ENCODE assay signal across 21 cellular contexts in genomic region chr9:98345011-98345410, GRCh38.
"Had no signal": no experiment of that assay in that cellular context is flagged by ENCODE, and none has a peak within 500 bp of the region (broad histone marks: within the 10 kb centered on the region; RNA-seq: fewer than 3 reads in every experiment).

No MANE protein-coding gene starts in this region.

- H3K27ac ChIP-seq: foreskin keratinocyte, neutrophil, ovary, right lobe of liver, upper lobe of left lung, vagina had no signal

- H3K36me3 ChIP-seq: neutrophil, ovary, right lobe of liver, upper lobe of left lung, vagina had no signal

- H3K27me3 ChIP-seq: ovary, right lobe of liver, upper lobe of left lung, vagina had no signal

- H3K4me3 ChIP-seq: ovary, right lobe of liver, upper lobe of left lung, vagina had no signal

- DNase-seq: activated CD4-positive, alpha-beta T cell treated with anti-CD3 and anti-CD28 coated beads for 36 hours; activated CD4-positive, CD25-positive, alpha-beta regulatory T cell; activated CD8-positive, alpha-beta memory T cell treated with anti-CD3 and anti-CD28 coated beads, Interleukin-2, amount 10 ng/mL, durations not matched to agents 7 days and 5 days; activated CD8-positive, alpha-beta T cell treated with anti-CD3 and anti-CD28 coated beads, Interleukin-2, amount 10 ng/mL, durations not matched to agents 7 days and 5 days; activated naive CD8-positive, alpha-beta T cell treated with anti-CD3 and anti-CD28 coated beads, Interleukin-2, amount 50 U/mL, for 24 hours; activated T-cell treated with anti-CD3 and anti-CD28 coated beads, Interleukin-2, amount 50 U/mL, for 48 hours; amygdala; foreskin keratinocyte; left cardiac atrium; left ventricle myocardium superior; naive B cell; nephron progenitor cell; ovary; right lobe of liver; stimulated activated CD4-positive, alpha-beta T cell treated with anti-CD3 and anti-CD28 coated beads, Interleukin-4, amount 100 ng/mL, for 1 hour; stimulated activated naive CD8-positive, alpha-beta T cell treated with anti-CD3 and anti-CD28 coated beads, Interleukin-15, Interleukin-2, amounts not matched to agents 100 U/mL and 50 U/mL, for 24 hours; T-helper 2 cell; upper lobe of left lung had no signal

- H3K4me1 ChIP-seq: foreskin keratinocyte, right lobe of liver, vagina had no signal

- H3K9me3 ChIP-seq: neutrophil, ovary, right lobe of liver, upper lobe of left lung, vagina had no signal

- ATAC-seq: activated CD4-positive, alpha-beta T cell treated with anti-CD3 and anti-CD28 coated beads for 36 hours; activated CD8-positive, alpha-beta memory T cell treated with anti-CD3 and anti-CD28 coated beads, Interleukin-2, amount 10 ng/mL, durations not matched to agents 7 days and 5 days; activated CD8-positive, alpha-beta T cell treated with anti-CD3 and anti-CD28 coated beads, Interleukin-2, amount 10 ng/mL, durations not matched to agents 7 days and 5 days; activated naive CD8-positive, alpha-beta T cell treated with anti-CD3 and anti-CD28 coated beads, Interleukin-2, amount 50 U/mL, for 24 hours; esophagus mucosa; foreskin keratinocyte; left cardiac atrium; left ventricle myocardium superior; right lobe of liver; stimulated activated naive CD8-positive, alpha-beta T cell treated with anti-CD3 and anti-CD28 coated beads, Interleukin-15, Interleukin-2, amounts not matched to agents 100 U/mL and 50 U/mL, for 24 hours had no signal
